Comparison of ENCODE assay signal across 9 cellular contexts in the genomic region with DNA sequence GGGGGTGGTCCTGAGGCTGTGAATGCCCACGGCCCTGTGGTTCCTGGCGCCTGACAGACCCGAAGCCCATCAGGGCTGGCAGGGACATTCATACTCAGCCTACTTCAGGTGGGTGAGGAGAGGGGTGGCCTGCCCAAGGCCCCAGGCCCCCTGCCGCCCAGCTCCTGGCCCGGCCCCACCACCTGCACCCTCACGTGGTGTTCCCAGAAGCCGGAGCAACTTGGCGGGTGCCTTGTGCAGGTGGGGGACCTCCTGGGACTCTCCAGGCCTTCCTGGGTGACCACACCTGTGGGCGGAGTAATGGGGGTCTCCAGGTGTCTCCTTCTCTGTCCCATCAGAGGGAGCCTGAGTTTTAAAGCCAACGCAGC.
"Had no signal": no experiment of that assay in that cellular context is flagged by ENCODE, and none has a peak within 500 bp of the region (broad histone marks: within the 10 kb centered on the region; RNA-seq: fewer than 3 reads in every experiment).

No MANE protein-coding gene starts in this region.

- DNase-seq: GM23248, GOT3, H9, HCEC 1CT, IMR-90, KG1 had no signal

- H3K9ac ChIP-seq: GM23248 had no signal

- H2AFZ ChIP-seq: GM23248 had no signal

- H3K27ac ChIP-seq: GM23248 had no signal

- H3K4me3 ChIP-seq: GM23248, K562 had no signal

- FAIRE-seq: H54, HTR-8/SVneo, K562 had no signal
